Comparison of ENCODE assay signal across 30 cellular contexts in genomic region chr13:18944501-18945068, GRCh38.
"Had no signal": no experiment of that assay in that cellular context is flagged by ENCODE, and none has a peak within 500 bp of the region (broad histone marks: within the 10 kb centered on the region; RNA-seq: fewer than 3 reads in every experiment).

No MANE protein-coding gene starts in this region.

- H3K27me3 ChIP-seq: brain microvascular endothelial cell, neural progenitor cell, testis, transverse colon, vagina had no signal

- H3K4me1 Mint-ChIP-seq: activated naive CD8-positive, alpha-beta T cell treated with anti-CD3 and anti-CD28 coated beads for 36 hours; endodermal cell; immature natural killer cell; natural killer cell; neural progenitor cell had no signal

- H2AFZ ChIP-seq: neural progenitor cell had no signal

- H3K4me3 ChIP-seq: lower lobe of right lung, neural progenitor cell, sigmoid colon, transverse colon, vagina had no signal

- H3K36me3 ChIP-seq: brain microvascular endothelial cell, lower lobe of right lung, neural progenitor cell, sigmoid colon, transverse colon, vagina had no signal

- H3K27ac ChIP-seq: brain microvascular endothelial cell, lower lobe of right lung, neural progenitor cell, sigmoid colon, testis, transverse colon, vagina, VCaP had no signal

- H3K4me1 ChIP-seq: lower lobe of right lung, neural progenitor cell, sigmoid colon, testis, transverse colon, vagina had no signal

- H3K9me3 Mint-ChIP-seq: activated CD4-positive, alpha-beta memory T cell treated with anti-CD3 and anti-CD28 coated beads for 36 hours; activated naive CD4-positive, alpha-beta T cell treated with anti-CD3 and anti-CD28 coated beads for 36 hours; activated naive CD8-positive, alpha-beta T cell treated with anti-CD3 and anti-CD28 coated beads for 36 hours; activated T-helper 1 cell treated with anti-CD3 and anti-CD28 coated beads, Interleukin-12 subunit alpha, Interleukin-12 subunit beta, Interleukin-2, Interleukin-4 antibody, amounts not matched to agents 30 ng/mL and 10 ng/mL and 1 ng/mL, durations not matched to agents 14 hours and 24 hours and 36 hours had no signal

- H3K9ac ChIP-seq: neural progenitor cell had no signal

- H3K36me3 Mint-ChIP-seq: activated CD4-positive, alpha-beta memory T cell treated with anti-CD3 and anti-CD28 coated beads for 36 hours; activated naive CD8-positive, alpha-beta T cell treated with anti-CD3 and anti-CD28 coated beads for 36 hours; immature natural killer cell; natural killer cell; neural progenitor cell had no signal

- DNase-seq: activated CD4-positive, alpha-beta memory T cell treated with anti-CD3 and anti-CD28 coated beads for 36 hours; activated CD4-positive, alpha-beta T cell treated with anti-CD3 and anti-CD28 coated beads for 4 hours; activated CD8-positive, alpha-beta memory T cell treated with anti-CD3 and anti-CD28 coated beads, Interleukin-2, amount 50 U/mL, for 4 hours; activated naive CD4-positive, alpha-beta T cell treated with anti-CD3 and anti-CD28 coated beads for 36 hours; activated naive CD8-positive, alpha-beta T cell treated with anti-CD3 and anti-CD28 coated beads for 36 hours; activated T-cell treated with anti-CD3 and anti-CD28 coated beads, Interleukin-2, amount 50 U/mL, for 1 hour; amniotic stem cell; brain microvascular endothelial cell; caudate nucleus; endodermal cell; foreskin fibroblast; hippocampal formation; immature natural killer cell; kidney glomerular epithelial cell; lower lobe of right lung; mesenchymal stem cell; natural killer cell; sigmoid colon; small intestine; stimulated activated CD4-positive, alpha-beta T cell treated with anti-CD3 and anti-CD28 coated beads, Interleukin-15, amount 100 ng/mL, for 24 hours; stimulated activated naive CD8-positive, alpha-beta T cell treated with anti-CD3 and anti-CD28 coated beads, Interleukin-15, Interleukin-2, amounts not matched to agents 100 U/mL and 50 U/mL, for 24 hours; testis; transverse colon had no signal

- ATAC-seq: esophagus mucosa; left lobe of liver; natural killer cell; stimulated activated naive CD8-positive, alpha-beta T cell treated with anti-CD3 and anti-CD28 coated beads, Interleukin-15, Interleukin-2, amounts not matched to agents 100 U/mL and 50 U/mL, for 24 hours had no signal

- H3K27ac Mint-ChIP-seq: activated CD4-positive, alpha-beta memory T cell treated with anti-CD3 and anti-CD28 coated beads for 36 hours; activated naive CD4-positive, alpha-beta T cell treated with anti-CD3 and anti-CD28 coated beads for 36 hours; activated naive CD8-positive, alpha-beta T cell treated with anti-CD3 and anti-CD28 coated beads for 36 hours; activated T-helper 1 cell treated with anti-CD3 and anti-CD28 coated beads, Interleukin-12 subunit alpha, Interleukin-12 subunit beta, Interleukin-2, Interleukin-4 antibody, amounts not matched to agents 30 ng/mL and 10 ng/mL and 1 ng/mL, durations not matched to agents 14 hours and 24 hours and 36 hours; dendritic cell treated with granulocyte-macrophage colony-stimulating factor and Interleukin-4, amounts not matched to agents 40 ng/mL and 50 ng/mL, for 4 days; endodermal cell; immature natural killer cell; natural killer cell; neural progenitor cell had no signal

- H3K4me2 ChIP-seq: neural progenitor cell had no signal

- H3K9me3 ChIP-seq: lower lobe of right lung, sigmoid colon, testis, transverse colon, vagina had no signal

- H3K4me3 Mint-ChIP-seq: activated CD4-positive, alpha-beta memory T cell treated with anti-CD3 and anti-CD28 coated beads for 36 hours; activated naive CD4-positive, alpha-beta T cell treated with anti-CD3 and anti-CD28 coated beads for 36 hours; activated naive CD8-positive, alpha-beta T cell treated with anti-CD3 and anti-CD28 coated beads for 36 hours; activated T-helper 1 cell treated with anti-CD3 and anti-CD28 coated beads, Interleukin-12 subunit alpha, Interleukin-12 subunit beta, Interleukin-2, Interleukin-4 antibody, amounts not matched to agents 30 ng/mL and 10 ng/mL and 1 ng/mL, durations not matched to agents 14 hours and 24 hours and 36 hours; dendritic cell treated with granulocyte-macrophage colony-stimulating factor and Interleukin-4, amounts not matched to agents 40 ng/mL and 50 ng/mL, for 4 days; endodermal cell; immature natural killer cell; natural killer cell; neural progenitor cell had no signal

- H3K27me3 Mint-ChIP-seq: activated CD4-positive, alpha-beta memory T cell treated with anti-CD3 and anti-CD28 coated beads for 36 hours; activated naive CD8-positive, alpha-beta T cell treated with anti-CD3 and anti-CD28 coated beads for 36 hours; dendritic cell treated with granulocyte-macrophage colony-stimulating factor and Interleukin-4, amounts not matched to agents 40 ng/mL and 50 ng/mL, for 4 days had no signal
